9 cellular contexts compared by ENCODE assay signal in the genomic region with DNA sequence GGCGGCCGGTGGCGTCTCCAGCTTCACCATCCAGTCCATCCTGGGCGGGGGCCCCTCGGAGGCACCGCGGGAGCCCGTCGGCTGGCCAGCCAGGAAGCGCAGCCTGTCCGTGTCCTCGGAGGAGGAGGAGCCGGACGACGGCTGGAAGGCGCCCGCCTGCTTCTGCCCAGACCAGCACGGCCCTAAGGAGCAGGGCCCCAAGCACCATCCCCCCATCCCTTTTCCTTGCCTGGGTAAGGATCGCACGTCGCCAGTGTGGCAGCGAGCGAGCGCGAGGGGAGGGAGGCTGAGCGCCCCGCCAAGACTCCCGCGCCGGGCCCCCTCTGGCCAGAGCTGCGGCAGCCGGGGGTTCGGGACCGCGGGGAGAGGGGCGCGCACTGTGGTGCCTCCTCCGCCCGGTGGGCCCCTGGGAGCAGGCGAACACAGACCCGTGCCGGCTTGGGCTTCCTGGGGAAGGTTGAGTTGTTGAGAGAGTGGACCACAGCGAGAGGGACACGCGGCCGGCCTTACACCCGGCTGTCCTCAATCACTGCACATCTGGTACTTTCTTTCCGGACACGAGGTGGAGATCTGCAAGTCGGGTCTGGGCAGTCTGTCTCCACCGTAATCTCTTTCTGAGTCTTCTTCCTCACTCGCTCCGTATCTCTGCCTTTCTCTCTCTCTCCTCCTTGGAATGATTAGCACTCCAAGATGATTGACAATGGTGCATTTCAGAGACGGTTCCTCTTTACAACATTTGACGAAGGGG. TPM values are rescaled to one million over a fixed set of nuclear protein-coding genes. Genes with fewer than 3 reads are reported as not detected.
A peak's percentile ranks its signal among the peaks of the same experiment; 100 is the strongest.
DNase-seq lines count a peak whose midpoint lies in the region; ATAC-seq and TF ChIP-seq lines count a peak whose summit lies in the region.
"Had no signal": no experiment of that assay in that cellular context is flagged by ENCODE, and none has a peak within 500 bp of the region (broad histone marks: within the 10 kb centered on the region; RNA-seq: fewer than 3 reads in every experiment).

No MANE protein-coding gene starts in this region.

- under 1% methylated on average over 55 of the region's 55 CpGs for WGBS in HUES64

- H3K36me3 Mint-ChIP-seq in activated naive CD8-positive, alpha-beta T cell treated with anti-CD3 and anti-CD28 coated beads, Interleukin-2, amount 50 U/mL, for 24 hours (ENCODE audit: low read depth) = no peaks in the 10 kb centered on the region
- no peaks in the 10 kb centered on the region for H3K36me3 Mint-ChIP-seq in nephron (ENCODE audit: low read depth)

- H3K4me3 Mint-ChIP-seq in activated naive CD8-positive, alpha-beta T cell treated with anti-CD3 and anti-CD28 coated beads, Interleukin-2, amount 50 U/mL, for 24 hours = peak overlapping the region; percentile 49
- H3K4me3 Mint-ChIP-seq in nephron = peak overlapping the region; percentile 13 to 54 (median 16)

- peak overlapping the region; percentile 23 for H3K27ac Mint-ChIP-seq in activated naive CD8-positive, alpha-beta T cell treated with anti-CD3 and anti-CD28 coated beads, Interleukin-2, amount 50 U/mL, for 24 hours
- H3K27ac Mint-ChIP-seq in nephron = no peak overlapping the region

- H3K27me3 ChIP-seq in GM06990 (replicated peaks; ENCODE audit: control insufficient read depth, insufficient read depth, low read length) (no peaks in the 10 kb centered on the region; the same call in 1 of the 2 replicates), HUES64 (ENCODE audit: insufficient read depth, low read length) (peaks cover 100% of the 10 kb centered on the region)

- peaks cover 62% of the 10 kb centered on the region for H3K27me3 Mint-ChIP-seq in activated naive CD8-positive, alpha-beta T cell treated with anti-CD3 and anti-CD28 coated beads, Interleukin-2, amount 50 U/mL, for 24 hours
- peaks cover 98% of the 10 kb centered on the region for H3K27me3 Mint-ChIP-seq in nephron (ENCODE audit: low read depth)

- H3K9me3 Mint-ChIP-seq in activated naive CD8-positive, alpha-beta T cell treated with anti-CD3 and anti-CD28 coated beads, Interleukin-2, amount 50 U/mL, for 24 hours = no peaks in the 10 kb centered on the region
- no peaks in the 10 kb centered on the region for H3K9me3 Mint-ChIP-seq in nephron

- peak; percentile 58 for DNase-seq in GM06990 (ENCODE audit: extremely low read depth, insufficient read length)
- no peak for DNase-seq in activated naive CD8-positive, alpha-beta T cell treated with anti-CD3 and anti-CD28 coated beads, Interleukin-2, amount 50 U/mL, for 24 hours
- DNase-seq in NCI-H2107 treated with DMSO at 0.1 percent for 48 hours (lab: John Stamatoyannopoulos, UW; ENCODE audit: unreplicated experiment) = no peak
- DNase-seq in midbrain (lab: John Stamatoyannopoulos, UW) = no peak
- DNase-seq: dorsolateral prefrontal cortex had no signal

- no peak for ATAC-seq in activated naive CD8-positive, alpha-beta T cell treated with anti-CD3 and anti-CD28 coated beads, Interleukin-2, amount 50 U/mL, for 24 hours
- ATAC-seq in HG03196 (IDR thresholded peaks at IDR 0.05; ENCODE audit: unreplicated experiment) (no peak), GM21619 (IDR thresholded peaks at IDR 0.05; ENCODE audit: unreplicated experiment) (no peak)

- H3K27ac ChIP-seq in HUES64 (ENCODE audit: low read depth, low read length) = no peak overlapping the region
- H3K27ac ChIP-seq: dorsolateral prefrontal cortex had no signal

- TF ChIP-seq CTCF in GM06990 (IDR thresholded peaks at IDR 0.05; ENCODE audit: insufficient read depth, low read length, poor library complexity, severe bottlenecking) (no peak), nephron (IDR thresholded peaks at IDR 0.05; ENCODE audit: unreplicated experiment in 3 of 3) (no peak)

- peaks cover 38% of the 10 kb centered on the region for H3K4me1 ChIP-seq in HUES64 (ENCODE audit: insufficient read depth, low read length)

- H3K4me1 Mint-ChIP-seq in activated naive CD8-positive, alpha-beta T cell treated with anti-CD3 and anti-CD28 coated beads, Interleukin-2, amount 50 U/mL, for 24 hours = peaks cover 67% of the 10 kb centered on the region
- H3K4me1 Mint-ChIP-seq in nephron = peaks cover 26% of the 10 kb centered on the region

- H3K4me3 ChIP-seq in GM06990 (replicated peaks; ENCODE audit: low read depth, low read length) = peak overlapping the region; percentile 75
- H3K4me3 ChIP-seq in HUES64 (ENCODE audit: low read length) = peak overlapping the region; percentile 37

- H3K9me3 ChIP-seq in HUES64 (ENCODE audit: insufficient read depth, low read depth, low read length) = no peaks in the 10 kb centered on the region

- H3K9ac ChIP-seq in HUES64 (ENCODE audit: low read depth, low read length) = no peak overlapping the region

- no peaks in the 10 kb centered on the region for H3K36me3 ChIP-seq in GM06990 (ENCODE audit: control insufficient read depth, insufficient read depth, low read length)
- no peaks in the 10 kb centered on the region for H3K36me3 ChIP-seq in HUES64 (ENCODE audit: insufficient read depth, low read length)

RNA-seq across cellular contexts. Expression of gene HMX2, which starts 0.7 kb away (rescaled TPM):
- polyA plus RNA-seq in HUES64 (2013, experiment 1 of 2) = 0.85 TPM
- 1.0 TPM for polyA plus RNA-seq in HUES64 (2013, experiment 2 of 2)

RNA-seq across cellular contexts. Expression of gene BUB3, which starts 5.6 kb away (rescaled TPM):
- polyA plus RNA-seq in HUES64 (2013, experiment 1 of 2) = 156 TPM
- 157 TPM for polyA plus RNA-seq in HUES64 (2013, experiment 2 of 2)

RNA-seq across cellular contexts. Expression of gene HMX3, which starts 12.8 kb away (rescaled TPM):
- polyA plus RNA-seq in HUES64 (2013, experiment 1 of 2) = not detected
- polyA plus RNA-seq in HUES64 (2013, experiment 2 of 2) = not detected
